Comparison of ENCODE assay signal across 18 cellular contexts in the genomic region with DNA sequence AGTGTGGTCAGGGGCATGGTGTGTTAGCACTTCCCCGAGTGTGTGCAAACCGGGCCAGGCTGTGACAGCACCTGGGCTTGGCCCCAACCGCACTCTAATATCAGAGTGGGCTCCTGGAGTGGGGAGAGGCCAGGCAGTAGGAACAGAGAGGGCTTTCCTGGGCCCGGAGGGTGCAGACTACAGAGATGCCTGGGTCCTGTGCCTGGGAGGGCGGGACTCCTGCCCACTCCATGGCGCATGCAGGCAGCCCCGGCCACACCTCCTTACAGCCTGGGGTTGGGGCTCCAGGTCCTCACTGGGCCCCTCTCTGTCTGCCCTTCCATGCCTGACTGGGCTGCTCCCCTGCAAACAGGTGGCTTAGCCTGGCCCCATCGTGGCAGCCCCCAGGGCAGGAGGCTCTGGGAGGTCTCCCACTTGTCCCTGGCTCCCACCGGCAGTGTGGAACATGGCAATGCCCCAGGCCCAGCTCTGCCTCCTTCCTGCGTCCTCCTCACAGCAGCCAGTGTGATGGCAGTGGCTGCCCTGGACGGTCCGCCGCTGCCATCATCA.
"Had no signal": no experiment of that assay in that cellular context is flagged by ENCODE, and none has a peak within 500 bp of the region (broad histone marks: within the 10 kb centered on the region; RNA-seq: fewer than 3 reads in every experiment).

No MANE protein-coding gene starts in this region.

- H3K36me3 ChIP-seq: MG63, SJSA1 had no signal

- H3K27ac ChIP-seq: SJSA1, SK-N-MC had no signal

- H3K9me3 ChIP-seq: MG63, SJSA1 had no signal

- H3K4me3 ChIP-seq: MG63, SJSA1, SK-N-MC had no signal

- H3K27me3 ChIP-seq: MG63, SJSA1 had no signal

- DNase-seq: Karpas-422, KG1, MG63, NCI-H1092 treated with DMSO at 0.1 percent for 48 hours, NCI-H1436, NCI-H1694, NCI-H187 treated with DMSO at 0.1 percent for 48 hours, NCI-H2029 treated with DMSO at 0.1 percent for 48 hours, NCI-H2171 treated with DMSO at 0.1 percent for 48 hours, NCI-H2227 treated with DMSO at 0.1 percent for 48 hours, NCI-H524, NCI-H526 treated with DMSO at 0.1 percent for 48 hours, NCI-H748 treated with DMSO at 0.1 percent for 48 hours, Right ventricle myocardium superior, RPMI8226, SIG-M5 had no signal

- H3K4me1 ChIP-seq: SJSA1 had no signal
